Comparison of ENCODE assay signal across 21 cellular contexts in genomic region chr7:149141893-149142292, GRCh38. TPM values are rescaled to one million over a fixed set of nuclear protein-coding genes. Genes with fewer than 3 reads are reported as not detected.
DNase-seq lines count a peak whose midpoint lies in the region; ATAC-seq and TF ChIP-seq lines count a peak whose summit lies in the region.
"Had no signal": no experiment of that assay in that cellular context is flagged by ENCODE, and none has a peak within 500 bp of the region (broad histone marks: within the 10 kb centered on the region; RNA-seq: fewer than 3 reads in every experiment).

No MANE protein-coding gene starts in this region.

- intact Hi-C loops in HCT116 (cut with micrococcal nuclease), result no loop called here

- H3K9me3 Mint-ChIP-seq in WTC11 (no peaks in the 10 kb centered on the region), mesothelial cell of epicardium (no peaks in the 10 kb centered on the region)
- H3K9me3 Mint-ChIP-seq: CD14-positive monocyte; CD4-positive, alpha-beta T cell; CD8-positive, alpha-beta memory T cell; HFFc6 had no signal

- H3K27ac Mint-ChIP-seq in WTC11 (peak overlapping the region; percentile 74; the same call in 1 of the 2 replicates), mesothelial cell of epicardium (peak overlapping the region; percentile 47)
- H3K27ac Mint-ChIP-seq: CD14-positive monocyte; CD4-positive, alpha-beta T cell; HFFc6 had no signal

- ATAC-seq in HCT116 (no peak), WTC11 (no peak), HG02852 (IDR thresholded peaks at IDR 0.05; ENCODE audit: unreplicated experiment) (no peak)

- no peaks in the 10 kb centered on the region for H3K79me2 ChIP-seq in HCT116 (ENCODE audit: insufficient read depth, low read length)

- DNase-seq in HCT116 (ENCODE audit: low read depth, low spot score), result no peak
- no peak for DNase-seq in WTC11 (ENCODE audit: low spot score)
- DNase-seq in mesothelial cell of epicardium (ENCODE audit: low spot score in 2 of 2, unreplicated experiment in 2 of 2), result no peak
- DNase-seq in NCI-H1105 (lab: John Stamatoyannopoulos, UW), result no peak
- no peak for DNase-seq in DMS153 (lab: John Stamatoyannopoulos, UW)
- DNase-seq: 8988T; ACHN; AML-193; BE2C; CD4-positive, alpha-beta T cell; CD8-positive, alpha-beta memory T cell; DMS 273 treated with DMSO at 0.1 percent for 48 hours; DMS53; DMS79 treated with DMSO at 0.1 percent for 48 hours; GM23248; H9; HFFc6 had no signal

- peak overlapping the region; percentile 28; the same call in 1 of the 2 replicates for H3K4me2 ChIP-seq in HCT116 (ENCODE audit: low read length)
- H3K4me2 ChIP-seq: A549; BLaER1 treated with 17β-estradiol and CSF1 and Interleukin-3, amounts not matched to agents 10 nM and 100 nM had no signal

- CTCF ChIA-PET in HCT116 (lab: Charles Lee) (no interaction called here), WTC11 (lab: Charles Lee) (no interaction called here)

- POLR2A ChIA-PET in HCT116 (lab: Charles Lee) (interaction anchor here (0.7 kb wide), 1 partner anchor 262 kb away, joined by 3 read pairs; no protein-coding TSS in a partner anchor), WTC11 (lab: Charles Lee) (no interaction called here)

- H3K27me3 ChIP-seq in HCT116 (ENCODE audit: insufficient read depth, low read length), result no peaks in the 10 kb centered on the region
- H3K27me3 ChIP-seq: BE2C; BLaER1 treated with 17β-estradiol and CSF1 and Interleukin-3, amounts not matched to agents 10 nM and 100 nM had no signal

- H3K4me1 Mint-ChIP-seq in WTC11 (peaks cover 39% of the 10 kb centered on the region), mesothelial cell of epicardium (peaks cover 30% of the 10 kb centered on the region)

- BruUV-seq in HCT116 (replicated peaks; lab: Mats Ljungman, UMichigan), result no TSS peak

- peaks cover 45 to 58% of the 10 kb centered on the region in 2 experiments for H3K4me1 ChIP-seq in HCT116 (ENCODE audit: control insufficient read depth in 1 of 2, insufficient read depth in 2 of 2, low read length in 2 of 2)
- H3K4me1 ChIP-seq: BE2C had no signal

- no peak for TF ChIP-seq CTCF in HCT116 (IDR thresholded peaks at IDR 0.05 in 2 of 3, conservative IDR thresholded peaks at IDR 0.05 in 1 of 3; ENCODE audit: borderline replicate concordance in 1 of 3, insufficient read depth in 1 of 3, low read depth in 2 of 3, low read length in 2 of 3)
- TF ChIP-seq CTCF in WTC11 (IDR thresholded peaks at IDR 0.05), result no peak
- no peak for TF ChIP-seq CTCF in mesothelial cell of epicardium (IDR thresholded peaks at IDR 0.05; ENCODE audit: unreplicated experiment)

- peaks cover 3% of the 10 kb centered on the region; the same call in 1 of the 2 replicates for H3K36me3 Mint-ChIP-seq in WTC11
- peaks cover 5% of the 10 kb centered on the region for H3K36me3 Mint-ChIP-seq in mesothelial cell of epicardium
- H3K36me3 Mint-ChIP-seq: CD14-positive monocyte had no signal

- RAD21 ChIA-PET in HCT116 (lab: Charles Lee; ENCODE audit: low non-redundant PET in 1 of 2, low total read pairs in 2 of 2, uncharacterized antibody in 2 of 2, unreplicated experiment in 2 of 2), result no interaction called here

- H3K27ac ChIP-seq in HCT116 (ENCODE audit: low read depth, low read length), result no peak overlapping the region
- H3K27ac ChIP-seq: A549; BLaER1 treated with 17β-estradiol and CSF1 and Interleukin-3, amounts not matched to agents 10 nM and 100 nM; GM23248 had no signal

- no peak overlapping the region for H3K4me3 ChIP-seq in HCT116 (replicated peaks in 1 of 2; ENCODE audit: low read depth in 1 of 2, low read length in 2 of 2)
- H3K4me3 ChIP-seq: A549; BLaER1 treated with 17β-estradiol and CSF1 and Interleukin-3, amounts not matched to agents 10 nM and 100 nM; GM23248 had no signal

- no peaks in the 10 kb centered on the region for H4K20me1 ChIP-seq in HCT116 (ENCODE audit: insufficient read depth)
- H4K20me1 ChIP-seq: BLaER1 treated with 17β-estradiol and CSF1 and Interleukin-3, amounts not matched to agents 10 nM and 100 nM had no signal

- no peaks in the 10 kb centered on the region for H3K9me3 ChIP-seq in HCT116 (ENCODE audit: control insufficient read depth in 1 of 2, insufficient read depth in 1 of 2, low read depth in 1 of 2, low read length in 2 of 2)
- H3K9me3 ChIP-seq: A549; BE2C; BLaER1 treated with 17β-estradiol and CSF1 and Interleukin-3, amounts not matched to agents 10 nM and 100 nM had no signal

- H2AFZ ChIP-seq in HCT116 (ENCODE audit: low read depth, low read length, poor library complexity, severe bottlenecking), result no peak overlapping the region
- H2AFZ ChIP-seq: GM23248 had no signal

- no peak overlapping the region for H3K9ac ChIP-seq in HCT116 (ENCODE audit: low read length)
- H3K9ac ChIP-seq: BLaER1 treated with 17β-estradiol and CSF1 and Interleukin-3, amounts not matched to agents 10 nM and 100 nM; GM23248 had no signal

- no peaks in the 10 kb centered on the region for H3K27me3 Mint-ChIP-seq in WTC11 (ENCODE audit: low read depth)
- H3K27me3 Mint-ChIP-seq in mesothelial cell of epicardium (ENCODE audit: low read depth), result no peaks in the 10 kb centered on the region
- H3K27me3 Mint-ChIP-seq: CD4-positive, alpha-beta T cell; CD8-positive, alpha-beta memory T cell had no signal

- H3K4me3 Mint-ChIP-seq in WTC11 (no peak overlapping the region), mesothelial cell of epicardium (no peak overlapping the region)
- H3K4me3 Mint-ChIP-seq: CD14-positive monocyte; CD4-positive, alpha-beta T cell; CD8-positive, alpha-beta memory T cell; H9; HFFc6 had no signal

- no peak for TF ChIP-seq POLR2A in HCT116 (IDR thresholded peaks at IDR 0.05; ENCODE audit: borderline replicate concordance, extremely low read depth, insufficient read depth, insufficient read length)

- no peaks in the 10 kb centered on the region for H3K9me2 ChIP-seq in HCT116 (ENCODE audit: insufficient read depth)

- H3K36me3 ChIP-seq in HCT116 (ENCODE audit: control insufficient read depth in 1 of 2, insufficient read depth in 2 of 2, low read length in 2 of 2), result no peaks in the 10 kb centered on the region
- H3K36me3 ChIP-seq: BE2C had no signal

- TF ChIP-seq RAD21 in HCT116 (IDR thresholded peaks at IDR 0.05; ENCODE audit: low read depth), result no peak

TF ChIP-seq in HCT116, 20 proteins besides CTCF, POLR2A, EP300 and RAD21:
- no peak for TF ChIP-seq EZH2 (IDR thresholded peaks at IDR 0.05)

TF ChIP-seq in WTC11, 78 proteins besides CTCF, POLR2A, EP300 and RAD21 (continues in another document):
- TF ChIP-seq ZNF121 (CRISPR knock-in tag; IDR thresholded peaks at IDR 0.05) (no peak), TP53 (CRISPR knock-in tag; IDR thresholded peaks at IDR 0.05) (no peak), USF2 (CRISPR knock-in tag; IDR thresholded peaks at IDR 0.05) (no peak), ATF2 (CRISPR knock-in tag; IDR thresholded peaks at IDR 0.05; ENCODE audit: borderline replicate concordance, low read depth) (no peak), CDX4 (CRISPR knock-in tag; IDR thresholded peaks at IDR 0.05; ENCODE audit: borderline replicate concordance) (no peak), ZNF317 (CRISPR knock-in tag; IDR thresholded peaks at IDR 0.05; ENCODE audit: borderline replicate concordance, low read depth) (no peak), E2F1 (CRISPR knock-in tag; IDR thresholded peaks at IDR 0.05) (no peak), FOXP1 (CRISPR knock-in tag; IDR thresholded peaks at IDR 0.05; ENCODE audit: borderline replicate concordance) (no peak)

RNA-seq across cellular contexts. Expression of gene ZNF398, which starts 5.4 kb away (rescaled TPM):
- total RNA-seq in HCT116 (2021; ENCODE audit: unreplicated experiment) (14.1 TPM), WTC11 (2021) (57.8 to 63.2 TPM (median 58.9 TPM) in 3 replicates), mesothelial cell of epicardium (20.0 to 21.9 TPM (median 20.6 TPM) in 3 replicates)
- polyA plus RNA-seq in HCT116 (2012), result 6.2 and 7.2 TPM in 2 replicates

RNA-seq across cellular contexts. Expression of gene ZNF425, which starts 15.8 kb away (rescaled TPM):
- total RNA-seq in HCT116 (2021; ENCODE audit: unreplicated experiment) (2.1 TPM), WTC11 (2021) (3.8 to 5.8 TPM (median 4.9 TPM) in 3 replicates), mesothelial cell of epicardium (7.0 to 7.3 TPM (median 7.2 TPM) in 3 replicates)
- 1.2 and 1.5 TPM in 2 replicates for polyA plus RNA-seq in HCT116 (2012)

RNA-seq across cellular contexts. Expression of gene ZNF786, which starts 51.4 kb away (rescaled TPM):
- total RNA-seq in HCT116 (2021; ENCODE audit: unreplicated experiment) (8.5 TPM), WTC11 (2021) (11.4 to 13.0 TPM (median 11.8 TPM) in 3 replicates), mesothelial cell of epicardium (10.9 to 12.1 TPM (median 11.0 TPM) in 3 replicates)
- polyA plus RNA-seq in HCT116 (2012), result 3.3 and 4.0 TPM in 2 replicates

RNA-seq across cellular contexts. Expression of gene ZNF282, which starts 53.5 kb away (rescaled TPM):
- total RNA-seq in HCT116 (2021; ENCODE audit: unreplicated experiment) (30.4 TPM), WTC11 (2021) (34.8 to 39.3 TPM (median 38.5 TPM) in 3 replicates), mesothelial cell of epicardium (40.4 to 47.0 TPM (median 42.6 TPM) in 3 replicates)
- 17.3 and 20.7 TPM in 2 replicates for polyA plus RNA-seq in HCT116 (2012)
